17 cellular contexts compared by ENCODE assay signal in the genomic region with DNA sequence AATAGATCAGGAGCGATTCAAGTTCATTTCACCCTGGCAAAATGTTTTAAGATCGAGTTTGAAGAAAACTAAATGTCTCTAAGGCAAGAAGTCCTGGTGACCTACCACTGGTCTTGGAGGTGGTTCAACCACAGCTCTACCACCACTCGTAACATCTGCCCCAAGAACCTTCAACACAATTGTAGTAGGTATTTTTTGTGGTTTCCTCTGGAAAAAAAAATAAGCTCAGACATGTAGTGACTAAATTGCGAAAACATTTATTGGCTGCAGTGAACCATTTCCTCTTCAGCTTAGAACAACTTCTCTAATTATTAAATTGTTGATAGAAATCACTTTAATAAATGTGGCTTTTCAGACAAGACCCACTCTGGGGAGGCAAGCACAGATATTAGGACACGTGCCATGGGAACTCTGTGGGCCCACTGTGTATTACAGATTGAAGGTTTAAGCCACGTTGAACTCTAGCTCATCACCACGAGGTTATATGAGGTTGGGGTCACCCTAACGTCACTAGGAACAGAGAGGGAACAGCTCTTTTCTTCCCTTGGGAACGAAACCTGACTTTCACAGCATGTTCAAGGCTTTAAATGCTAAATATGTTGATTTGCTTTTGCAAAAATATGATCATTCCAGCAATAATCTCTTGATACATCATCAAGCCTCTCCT.
DNase-seq lines count a peak whose midpoint lies in the region; ATAC-seq and TF ChIP-seq lines count a peak whose summit lies in the region.
"Had no signal": no experiment of that assay in that cellular context is flagged by ENCODE, and none has a peak within 500 bp of the region (broad histone marks: within the 10 kb centered on the region; RNA-seq: fewer than 3 reads in every experiment).

No MANE protein-coding gene starts in this region.

- no peaks in the 10 kb centered on the region for H3K36me3 ChIP-seq in WERI-Rb-1

- no peak for TF ChIP-seq CTCF in activated CD8-positive, alpha-beta T cell treated with anti-CD3 and anti-CD28 coated beads for 36 hours (IDR thresholded peaks at IDR 0.05)
- no peak for TF ChIP-seq CTCF in WERI-Rb-1 (IDR thresholded peaks at IDR 0.05; ENCODE audit: low read depth, low read length)

- no peak overlapping the region for H3K4me3 Mint-ChIP-seq in activated CD8-positive, alpha-beta T cell treated with anti-CD3 and anti-CD28 coated beads for 36 hours
- no peak overlapping the region for H3K4me3 Mint-ChIP-seq in activated CD8-positive, alpha-beta T cell treated with anti-CD3 and anti-CD28 coated beads, Interleukin-2, amount 10 ng/mL, durations not matched to agents 7 days and 5 days
- H3K4me3 Mint-ChIP-seq: brain; CD4-positive, alpha-beta memory T cell; mesothelial cell of epicardium had no signal

- H3K9me3 Mint-ChIP-seq in activated CD8-positive, alpha-beta T cell treated with anti-CD3 and anti-CD28 coated beads for 36 hours: no peaks in the 10 kb centered on the region
- no peaks in the 10 kb centered on the region for H3K9me3 Mint-ChIP-seq in activated CD8-positive, alpha-beta T cell treated with anti-CD3 and anti-CD28 coated beads, Interleukin-2, amount 10 ng/mL, durations not matched to agents 7 days and 5 days (ENCODE audit: insufficient read depth)
- H3K9me3 Mint-ChIP-seq: CD4-positive, alpha-beta memory T cell; mesothelial cell of epicardium had no signal

- POLR2A ChIA-PET in activated CD8-positive, alpha-beta T cell treated with anti-CD3 and anti-CD28 coated beads for 36 hours (lab: Charles Lee): no interaction called here
- POLR2A ChIA-PET in activated CD8-positive, alpha-beta T cell treated with anti-CD3 and anti-CD28 coated beads, Interleukin-2, amount 10 ng/mL, durations not matched to agents 7 days and 5 days (lab: Charles Lee): no interaction called here

- intact Hi-C loops in activated CD8-positive, alpha-beta T cell treated with anti-CD3 and anti-CD28 coated beads for 36 hours (cut with micrococcal nuclease): no loop called here

- peaks cover 14% of the 10 kb centered on the region for H3K4me1 Mint-ChIP-seq in activated CD8-positive, alpha-beta T cell treated with anti-CD3 and anti-CD28 coated beads for 36 hours (ENCODE audit: low read depth)
- peaks cover 23% of the 10 kb centered on the region for H3K4me1 Mint-ChIP-seq in activated CD8-positive, alpha-beta T cell treated with anti-CD3 and anti-CD28 coated beads, Interleukin-2, amount 10 ng/mL, durations not matched to agents 7 days and 5 days (ENCODE audit: low read depth)

- CTCF ChIA-PET in activated CD8-positive, alpha-beta T cell treated with anti-CD3 and anti-CD28 coated beads for 36 hours (lab: Charles Lee): no interaction called here
- CTCF ChIA-PET in activated CD8-positive, alpha-beta T cell treated with anti-CD3 and anti-CD28 coated beads, Interleukin-2, amount 10 ng/mL, durations not matched to agents 7 days and 5 days (lab: Charles Lee): no interaction called here

- H3K36me3 Mint-ChIP-seq in activated CD8-positive, alpha-beta T cell treated with anti-CD3 and anti-CD28 coated beads for 36 hours (ENCODE audit: low read depth): no peaks in the 10 kb centered on the region
- H3K36me3 Mint-ChIP-seq in activated CD8-positive, alpha-beta T cell treated with anti-CD3 and anti-CD28 coated beads, Interleukin-2, amount 10 ng/mL, durations not matched to agents 7 days and 5 days (ENCODE audit: low read depth): no peaks in the 10 kb centered on the region
- H3K36me3 Mint-ChIP-seq: activated naive CD4-positive, alpha-beta T cell treated with anti-CD3 and anti-CD28 coated beads, Interleukin-2, amount 50 U/mL, for 72 hours; brain; CD4-positive, alpha-beta memory T cell; mesothelial cell of epicardium had no signal

- peak; percentile 37 for ATAC-seq in activated CD8-positive, alpha-beta T cell treated with anti-CD3 and anti-CD28 coated beads for 36 hours
- no peak for ATAC-seq in activated CD8-positive, alpha-beta T cell treated with anti-CD3 and anti-CD28 coated beads, Interleukin-2, amount 10 ng/mL, durations not matched to agents 7 days and 5 days
- ATAC-seq in GM21515 (IDR thresholded peaks at IDR 0.05; ENCODE audit: unreplicated experiment) (no peak), GM21737 (IDR thresholded peaks at IDR 0.05; ENCODE audit: unreplicated experiment) (no peak)
- ATAC-seq: foreskin keratinocyte had no signal

- no peaks in the 10 kb centered on the region for H3K9me3 ChIP-seq in WERI-Rb-1 (ENCODE audit: severe bottlenecking)

- H3K27ac ChIP-seq in WERI-Rb-1: no peak overlapping the region
- H3K27ac ChIP-seq: foreskin keratinocyte had no signal

- no peak overlapping the region for H3K4me3 ChIP-seq in WERI-Rb-1 (ENCODE audit: low read depth, low read length)

- H3K27me3 ChIP-seq in WERI-Rb-1 (ENCODE audit: insufficient read depth, low read depth, severe bottlenecking): no peaks in the 10 kb centered on the region
- H3K27me3 ChIP-seq: foreskin keratinocyte had no signal

- DNase-seq in activated CD8-positive, alpha-beta T cell treated with anti-CD3 and anti-CD28 coated beads for 36 hours: peak; percentile 33
- no peak for DNase-seq in activated CD8-positive, alpha-beta T cell treated with anti-CD3 and anti-CD28 coated beads, Interleukin-2, amount 10 ng/mL, durations not matched to agents 7 days and 5 days
- DNase-seq in KBM-7 (peak; percentile 39), WERI-Rb-1 (peak; percentile 1), renal cortical epithelial cell (ENCODE audit: low read depth) (peak; percentile 72), NCI-H510A (lab: John Stamatoyannopoulos, UW) (no peak)
- DNase-seq: activated T-cell treated with anti-CD3 and anti-CD28 coated beads, Interleukin-2, amount 50 U/mL, for 1 hour; CD4-positive, alpha-beta memory T cell; NCI-H1105; NCI-H748 treated with DMSO at 0.1 percent for 48 hours; trophoblast cell had no signal

- in situ Hi-C loops in KBM-7 (cut with MboI; ENCODE audit: low pct_unique_long_range_greater_than_20kb, low sequenced_read_pairs): no loop called here

- H3K27me3 Mint-ChIP-seq in activated CD8-positive, alpha-beta T cell treated with anti-CD3 and anti-CD28 coated beads for 36 hours: peaks cover 22% of the 10 kb centered on the region
- H3K27me3 Mint-ChIP-seq in activated CD8-positive, alpha-beta T cell treated with anti-CD3 and anti-CD28 coated beads, Interleukin-2, amount 10 ng/mL, durations not matched to agents 7 days and 5 days (ENCODE audit: low read depth): peaks cover 33% of the 10 kb centered on the region

- H3K27ac Mint-ChIP-seq in activated CD8-positive, alpha-beta T cell treated with anti-CD3 and anti-CD28 coated beads for 36 hours: no peak overlapping the region
- H3K27ac Mint-ChIP-seq in activated CD8-positive, alpha-beta T cell treated with anti-CD3 and anti-CD28 coated beads, Interleukin-2, amount 10 ng/mL, durations not matched to agents 7 days and 5 days: no peak overlapping the region
- H3K27ac Mint-ChIP-seq: CD4-positive, alpha-beta memory T cell; mesothelial cell of epicardium had no signal

Comparison
In these comparisons a context has a peak if more than half of its experiments do, and no peak if none do; other contexts are left out.
1. DNase-seq: peak in activated CD8-positive, alpha-beta T cell treated with anti-CD3 and anti-CD28 coated beads for 36 hours (single experiment), KBM-7 (single experiment), WERI-Rb-1 (single experiment) and renal cortical epithelial cell (single experiment); none in activated CD8-positive, alpha-beta T cell treated with anti-CD3 and anti-CD28 coated beads, Interleukin-2, amount 10 ng/mL, durations not matched to agents 7 days and 5 days (single experiment) and NCI-H510A (single experiment).